35 cellular contexts compared by ENCODE assay signal in genomic region chr6:52183131-52183530, GRCh38. TPM values are rescaled to one million over a fixed set of nuclear protein-coding genes. Genes with fewer than 3 reads are reported as not detected.
DNase-seq lines count a peak whose midpoint lies in the region; ATAC-seq and TF ChIP-seq lines count a peak whose summit lies in the region.
"Had no signal": no experiment of that assay in that cellular context is flagged by ENCODE, and none has a peak within 500 bp of the region (broad histone marks: within the 10 kb centered on the region; RNA-seq: fewer than 3 reads in every experiment).

No MANE protein-coding gene starts in this region.

- peaks cover 6% of the 10 kb centered on the region for H3K4me1 ChIP-seq in parathyroid adenoma
- H3K4me1 ChIP-seq in effector memory CD4-positive, alpha-beta T cell (ENCODE audit: control insufficient read depth, insufficient read depth, low read length, poor library complexity, severe bottlenecking): no peaks in the 10 kb centered on the region
- H3K4me1 ChIP-seq: heart left ventricle had no signal

- H3K36me3 Mint-ChIP-seq in WTC11: no peaks in the 10 kb centered on the region
- H3K36me3 Mint-ChIP-seq in naive thymus-derived CD8-positive, alpha-beta T cell: no peaks in the 10 kb centered on the region
- H3K36me3 Mint-ChIP-seq: mesothelial cell of epicardium; naive thymus-derived CD4-positive, alpha-beta T cell; stimulated activated memory B cell treated with anti-CD40 and anti-IgM and Interleukin-4, amounts not matched to agents 10 μg/mL and 1 μg/mL and 100 μg/mL, for 72 hours had no signal

- peak; percentile 13 for DNase-seq in DMS79 treated with DMSO at 0.1 percent for 48 hours (lab: John Stamatoyannopoulos, UW)
- DNase-seq in DMS79 (lab: John Stamatoyannopoulos, UW): no peak
- peak; percentile 40 for DNase-seq in MG63
- DNase-seq in WTC11 (ENCODE audit: low spot score): no peak
- DNase-seq in effector memory CD4-positive, alpha-beta T cell: no peak
- DNase-seq in naive thymus-derived CD8-positive, alpha-beta T cell: no peak
- DNase-seq: activated CD4-positive, alpha-beta T cell treated with anti-CD3 and anti-CD28 coated beads, Interleukin-2, amount 50 U/mL, for 4 hours; activated gamma-delta T cell treated with Interleukin-2 at 50 U/mL for 16 hours; activated T-cell treated with anti-CD3 and anti-CD28 coated beads, Interleukin-2, amount 50 U/mL, for 48 hours; caudate nucleus; cortex of kidney; heart left ventricle; HFFc6; IMR-90; naive thymus-derived CD4-positive, alpha-beta T cell; NCI-H1048; NCI-H187; occipital lobe; OCI-M1 had no signal

- H3K4me3 ChIP-seq in MG63 (no peak overlapping the region), parathyroid adenoma (ENCODE audit: low read depth, low read length) (no peak overlapping the region)
- H3K4me3 ChIP-seq in effector memory CD4-positive, alpha-beta T cell (ENCODE audit: insufficient read depth, low read depth, low read length, poor library complexity, severe bottlenecking): no peak overlapping the region
- H3K4me3 ChIP-seq: BLaER1 treated with 17β-estradiol and CSF1 and Interleukin-3, amounts not matched to agents 10 nM and 100 nM; heart left ventricle; SK-N-MC had no signal

- no peaks in the 10 kb centered on the region for H3K79me2 ChIP-seq in parathyroid adenoma

- no peak overlapping the region for H3K4me3 Mint-ChIP-seq in WTC11
- H3K4me3 Mint-ChIP-seq in naive thymus-derived CD8-positive, alpha-beta T cell: no peak overlapping the region
- H3K4me3 Mint-ChIP-seq: HFFc6; mesothelial cell of epicardium; naive thymus-derived CD4-positive, alpha-beta T cell; stimulated activated memory B cell treated with anti-CD40 and anti-IgM and Interleukin-4, amounts not matched to agents 10 μg/mL and 1 μg/mL and 100 μg/mL, for 72 hours; T-helper 1 cell treated with Interleukin-12 subunit alpha and Interleukin-12 subunit beta and Interleukin-4 antibody, amounts not matched to agents 30 μg/mL and 1 μg/mL, for 36 hours had no signal

- peaks cover 23% of the 10 kb centered on the region for H3K4me1 Mint-ChIP-seq in WTC11
- H3K4me1 Mint-ChIP-seq in naive thymus-derived CD8-positive, alpha-beta T cell: peaks cover 0 to 8% (median 0%) of the 10 kb centered on the region in 4 donors
- H3K4me1 Mint-ChIP-seq: mesothelial cell of epicardium had no signal

- H3K9me3 ChIP-seq in MG63 (no peaks in the 10 kb centered on the region), parathyroid adenoma (ENCODE audit: control insufficient read depth, low read length) (no peaks in the 10 kb centered on the region)
- H3K9me3 ChIP-seq in effector memory CD4-positive, alpha-beta T cell (ENCODE audit: control insufficient read depth, low read length): no peaks in the 10 kb centered on the region
- H3K9me3 ChIP-seq: BLaER1 treated with 17β-estradiol and CSF1 and Interleukin-3, amounts not matched to agents 10 nM and 100 nM; heart left ventricle had no signal

- no peak for TF ChIP-seq CTCF in WTC11 (IDR thresholded peaks at IDR 0.05)
- TF ChIP-seq CTCF in parathyroid adenoma (IDR thresholded peaks at IDR 0.05): no peak

- no peak overlapping the region for H3K27ac Mint-ChIP-seq in WTC11
- no peak overlapping the region for H3K27ac Mint-ChIP-seq in naive thymus-derived CD8-positive, alpha-beta T cell
- H3K27ac Mint-ChIP-seq: HFFc6; mesothelial cell of epicardium; naive thymus-derived CD4-positive, alpha-beta T cell; stimulated activated memory B cell treated with anti-CD40 and anti-IgM and Interleukin-4, amounts not matched to agents 10 μg/mL and 1 μg/mL and 100 μg/mL, for 72 hours; T-helper 1 cell treated with Interleukin-12 subunit alpha and Interleukin-12 subunit beta and Interleukin-4 antibody, amounts not matched to agents 30 μg/mL and 1 μg/mL, for 36 hours had no signal

- peak overlapping the region; percentile 51 for H2AFZ ChIP-seq in parathyroid adenoma

- POLR2A ChIA-PET in WTC11 (lab: Charles Lee): interaction anchor here (0.5 kb wide), 1 partner anchor 30 kb away, joined by 4 read pairs; no protein-coding TSS in a partner anchor
- POLR2A ChIA-PET in naive thymus-derived CD8-positive, alpha-beta T cell (lab: Charles Lee): no interaction called here

- CTCF ChIA-PET in WTC11 (lab: Charles Lee): interaction anchor here (0.7 to 1.0 kb wide), 4 partner anchors 10 to 480 kb away, joined by 3 read pairs; no protein-coding TSS in a partner anchor

- peak overlapping the region; percentile 6 for H3K4me2 ChIP-seq in parathyroid adenoma (ENCODE audit: low read length)
- H3K4me2 ChIP-seq: BLaER1 treated with 17β-estradiol and CSF1 and Interleukin-3, amounts not matched to agents 10 nM and 100 nM had no signal

- ATAC-seq in WTC11: peak; percentile 43
- ATAC-seq in GM21723 (IDR thresholded peaks at IDR 0.05; ENCODE audit: unreplicated experiment): no peak
- no peak for ATAC-seq in naive thymus-derived CD8-positive, alpha-beta T cell
- ATAC-seq: heart left ventricle; naive thymus-derived CD4-positive, alpha-beta T cell; stimulated activated memory B cell treated with anti-CD40 and anti-IgM and Interleukin-4, amounts not matched to agents 10 μg/mL and 1 μg/mL and 100 μg/mL, for 72 hours had no signal

- no peaks in the 10 kb centered on the region; the same call in 1 of the 2 replicates for H3K27me3 Mint-ChIP-seq in WTC11 (ENCODE audit: low read depth)
- H3K27me3 Mint-ChIP-seq in naive thymus-derived CD8-positive, alpha-beta T cell: peaks cover 10 to 48% (median 14%) of the 10 kb centered on the region in 5 donors

- H3K36me3 ChIP-seq in MG63 (no peaks in the 10 kb centered on the region), parathyroid adenoma (ENCODE audit: control insufficient read depth, insufficient read depth, low read length) (no peaks in the 10 kb centered on the region)
- no peaks in the 10 kb centered on the region for H3K36me3 ChIP-seq in effector memory CD4-positive, alpha-beta T cell (ENCODE audit: control insufficient read depth, insufficient read depth, low read length)
- H3K36me3 ChIP-seq: BLaER1 treated with 17β-estradiol and CSF1 and Interleukin-3, amounts not matched to agents 10 nM and 100 nM; heart left ventricle had no signal

- H3K9me3 Mint-ChIP-seq in WTC11: peaks cover 7% of the 10 kb centered on the region
- no peaks in the 10 kb centered on the region for H3K9me3 Mint-ChIP-seq in naive thymus-derived CD8-positive, alpha-beta T cell
- H3K9me3 Mint-ChIP-seq: HFFc6; stimulated activated memory B cell treated with anti-CD40 and anti-IgM and Interleukin-4, amounts not matched to agents 10 μg/mL and 1 μg/mL and 100 μg/mL, for 72 hours; T-helper 1 cell treated with Interleukin-12 subunit alpha and Interleukin-12 subunit beta and Interleukin-4 antibody, amounts not matched to agents 30 μg/mL and 1 μg/mL, for 36 hours had no signal

- no peak overlapping the region for H3K9ac ChIP-seq in parathyroid adenoma
- H3K9ac ChIP-seq: BLaER1 treated with 17β-estradiol and CSF1 and Interleukin-3, amounts not matched to agents 10 nM and 100 nM had no signal

- H3K27me3 ChIP-seq in MG63 (peaks cover 96% of the 10 kb centered on the region), parathyroid adenoma (ENCODE audit: control insufficient read depth, insufficient read depth, low read length) (no peaks in the 10 kb centered on the region)
- H3K27me3 ChIP-seq in effector memory CD4-positive, alpha-beta T cell (replicated peaks; ENCODE audit: control insufficient read depth, insufficient read depth, low read length, poor library complexity, severe bottlenecking): no peaks in the 10 kb centered on the region
- H3K27me3 ChIP-seq: BLaER1 treated with 17β-estradiol and CSF1 and Interleukin-3, amounts not matched to agents 10 nM and 100 nM had no signal

- no peak overlapping the region for H3K27ac ChIP-seq in parathyroid adenoma
- no peak overlapping the region for H3K27ac ChIP-seq in effector memory CD4-positive, alpha-beta T cell (ENCODE audit: insufficient read depth, low read length, poor library complexity, severe bottlenecking)
- H3K27ac ChIP-seq: 22Rv1; BLaER1 treated with 17β-estradiol and CSF1 and Interleukin-3, amounts not matched to agents 10 nM and 100 nM; heart left ventricle; SK-N-MC had no signal

TF ChIP-seq in WTC11, 78 proteins besides CTCF, POLR2A, EP300 and RAD21 (continues in another document):
- TF ChIP-seq IRF1 (CRISPR knock-in tag; IDR thresholded peaks at IDR 0.05) (no peak), ATF3 (CRISPR knock-in tag; conservative IDR thresholded peaks at IDR 0.05) (no peak), ZNF138 (CRISPR knock-in tag; conservative IDR thresholded peaks at IDR 0.05) (no peak), PREB (CRISPR knock-in tag; IDR thresholded peaks at IDR 0.05; ENCODE audit: borderline replicate concordance) (no peak), ZMAT4 (CRISPR knock-in tag; IDR thresholded peaks at IDR 0.05) (no peak), SP1 (CRISPR knock-in tag; conservative IDR thresholded peaks at IDR 0.05) (no peak), NFYB (CRISPR knock-in tag; conservative IDR thresholded peaks at IDR 0.05; ENCODE audit: low read depth) (no peak)

RNA-seq across cellular contexts. Expression of gene IL17A, which starts 3.0 kb away (rescaled TPM):
- not detected in 2 replicates for total RNA-seq in MG63 (2014; rRNA removed; shearing (Covaris generic); ENCODE audit: low replicate concordance)
- total RNA-seq in WTC11 (2021): not detected in 3 replicates
- not detected for total RNA-seq in naive thymus-derived CD8-positive, alpha-beta T cell
- polyA plus RNA-seq in naive thymus-derived CD8-positive, alpha-beta T cell: not detected
- total RNA-seq: astrocyte; fibroblast of villous mesenchyme; heart left ventricle; HFFc6; IMR-90; lower leg skin; mesothelial cell of epicardium; naive thymus-derived CD4-positive, alpha-beta T cell; occipital lobe; pulmonary artery endothelial cell; skeletal muscle tissue; subcutaneous adipose tissue; ureter had no signal
- polyA plus RNA-seq: heart left ventricle; IMR-90; keratinocyte; naive thymus-derived CD4-positive, alpha-beta T cell had no signal

Comparison
In these comparisons a context has a peak if more than half of its experiments do, and no peak if none do; other contexts are left out.
1. DNase-seq: peak in DMS79 treated with DMSO at 0.1 percent for 48 hours (single experiment) and MG63 (single experiment); none in DMS79 (single experiment), WTC11 (single experiment), effector memory CD4-positive, alpha-beta T cell (0 of 3) and naive thymus-derived CD8-positive, alpha-beta T cell (0 of 10).